Comparison of ENCODE assay signal across 16 cellular contexts in the genomic region with DNA sequence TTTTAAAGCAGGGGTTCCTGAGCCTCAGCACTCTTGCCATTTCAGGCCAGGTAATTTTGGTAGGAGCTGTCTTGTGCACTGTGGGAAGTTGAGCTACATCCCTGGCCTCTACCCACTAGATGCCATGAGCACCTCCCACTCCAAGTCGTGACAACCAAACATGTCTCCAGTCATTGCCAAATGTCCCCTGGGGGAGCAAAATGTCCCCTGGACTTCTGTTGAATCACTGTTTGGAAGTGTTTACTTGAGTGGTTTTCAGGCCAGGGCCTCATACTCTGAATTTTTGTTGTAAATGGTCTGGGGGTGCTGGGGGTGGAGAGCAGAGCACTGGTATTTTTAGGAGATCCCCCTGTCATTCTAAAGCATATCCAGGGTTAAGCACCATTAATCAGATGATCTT. TPM values are rescaled to one million over a fixed set of nuclear protein-coding genes. Genes with fewer than 3 reads are reported as not detected.
DNase-seq lines count a peak whose midpoint lies in the region; ATAC-seq, FAIRE-seq and TF ChIP-seq lines count a peak whose summit lies in the region.
"Had no signal": no experiment of that assay in that cellular context is flagged by ENCODE, and none has a peak within 500 bp of the region (broad histone marks: within the 10 kb centered on the region; RNA-seq: fewer than 3 reads in every experiment).

No MANE protein-coding gene starts in this region.

- TF ChIP-seq CTCF in nephron (IDR thresholded peaks at IDR 0.05; ENCODE audit: unreplicated experiment in 3 of 3), result no peak

- H3K27me3 Mint-ChIP-seq in CD4-positive, CD25-positive, alpha-beta regulatory T cell, result no peaks in the 10 kb centered on the region
- H3K27me3 Mint-ChIP-seq in CD8-positive, alpha-beta memory T cell, result peaks cover 0 to 2% of the 10 kb centered on the region in 2 donors
- no peaks in the 10 kb centered on the region for H3K27me3 Mint-ChIP-seq in activated naive CD8-positive, alpha-beta T cell
- no peaks in the 10 kb centered on the region for H3K27me3 Mint-ChIP-seq in nephron (ENCODE audit: low read depth)

- H3K9me3 ChIP-seq in CD4-positive, CD25-positive, alpha-beta regulatory T cell (ENCODE audit: control insufficient read depth in 2 of 2, low read length in 2 of 2), result no peaks in the 10 kb centered on the region
- H3K9me3 ChIP-seq in CD8-positive, alpha-beta memory T cell (ENCODE audit: low read length), result no peaks in the 10 kb centered on the region
- H3K9me3 ChIP-seq: SJCRH30, transverse colon had no signal

- H3K4me3 Mint-ChIP-seq in CD4-positive, CD25-positive, alpha-beta regulatory T cell, result peak overlapping the region; percentile 4 to 86 (median 56)
- peak overlapping the region in 6 of 7 donors; percentile 36 to 92 (median 84) for H3K4me3 Mint-ChIP-seq in CD8-positive, alpha-beta memory T cell
- H3K4me3 Mint-ChIP-seq in activated naive CD8-positive, alpha-beta T cell, result peak overlapping the region; percentile 17
- H3K4me3 Mint-ChIP-seq in nephron, result peak overlapping the region; percentile 42 to 64 (median 55)

- peak overlapping the region; percentile 81 for H3K4me3 ChIP-seq in CD4-positive, CD25-positive, alpha-beta regulatory T cell (ENCODE audit: low read depth, low read length)
- no peak overlapping the region for H3K4me3 ChIP-seq in CD8-positive, alpha-beta memory T cell (ENCODE audit: low read length)
- H3K4me3 ChIP-seq: hepatocyte, SJCRH30, transverse colon had no signal

- POLR2A ChIA-PET in CD8-positive, alpha-beta memory T cell (lab: Charles Lee), result no interaction called here

- CTCF ChIA-PET in CD8-positive, alpha-beta memory T cell (lab: Charles Lee), result interaction anchor here (1.4 to 1.5 kb wide), 2 partner anchors 31 to 72 kb away, joined by 3 read pairs; no protein-coding TSS in a partner anchor

- H3K36me3 Mint-ChIP-seq in CD4-positive, CD25-positive, alpha-beta regulatory T cell, result no peaks in the 10 kb centered on the region
- peaks cover 0 to 1% (median 0%) of the 10 kb centered on the region in 3 donors for H3K36me3 Mint-ChIP-seq in CD8-positive, alpha-beta memory T cell
- no peaks in the 10 kb centered on the region for H3K36me3 Mint-ChIP-seq in activated naive CD8-positive, alpha-beta T cell
- H3K36me3 Mint-ChIP-seq in nephron (ENCODE audit: low read depth), result no peaks in the 10 kb centered on the region

- H3K27ac Mint-ChIP-seq in CD4-positive, CD25-positive, alpha-beta regulatory T cell, result peak overlapping the region in 2 of 3 donors; percentile 29 to 89
- H3K27ac Mint-ChIP-seq in CD8-positive, alpha-beta memory T cell, result peak overlapping the region; percentile 43 to 89 (median 62)
- peak overlapping the region; percentile 54 for H3K27ac Mint-ChIP-seq in activated naive CD8-positive, alpha-beta T cell
- H3K27ac Mint-ChIP-seq in nephron, result peak overlapping the region in 2 of 3 experiments; percentile 54 to 76

- H3K27me3 ChIP-seq in CD4-positive, CD25-positive, alpha-beta regulatory T cell (ENCODE audit: control insufficient read depth, insufficient read depth, low read length), result no peaks in the 10 kb centered on the region
- no peaks in the 10 kb centered on the region for H3K27me3 ChIP-seq in CD8-positive, alpha-beta memory T cell (ENCODE audit: insufficient read depth, low read length, poor library complexity, severe bottlenecking)
- H3K27me3 ChIP-seq: hepatocyte, SJCRH30, transverse colon had no signal

- H3K9me3 Mint-ChIP-seq in CD4-positive, CD25-positive, alpha-beta regulatory T cell, result no peaks in the 10 kb centered on the region
- no peaks in the 10 kb centered on the region for H3K9me3 Mint-ChIP-seq in CD8-positive, alpha-beta memory T cell
- no peaks in the 10 kb centered on the region for H3K9me3 Mint-ChIP-seq in activated naive CD8-positive, alpha-beta T cell (ENCODE audit: low read depth)
- H3K9me3 Mint-ChIP-seq in nephron, result no peaks in the 10 kb centered on the region

- H3K27ac ChIP-seq in CD4-positive, CD25-positive, alpha-beta regulatory T cell (ENCODE audit: insufficient read depth, low read length, poor library complexity, severe bottlenecking), result no peak overlapping the region
- no peak overlapping the region for H3K27ac ChIP-seq in CD8-positive, alpha-beta memory T cell (ENCODE audit: low read depth, low read length)
- H3K27ac ChIP-seq: hepatocyte, SJCRH30 had no signal

- ATAC-seq in CD4-positive, CD25-positive, alpha-beta regulatory T cell (ENCODE audit: low read depth in 2 of 2), result no peak
- no peak for ATAC-seq in HG02852 (IDR thresholded peaks at IDR 0.05; ENCODE audit: unreplicated experiment)

- peaks cover 23% of the 10 kb centered on the region for H3K4me1 ChIP-seq in CD4-positive, CD25-positive, alpha-beta regulatory T cell (ENCODE audit: control insufficient read depth, insufficient read depth, low read length, poor library complexity, severe bottlenecking)
- H3K4me1 ChIP-seq in CD8-positive, alpha-beta memory T cell (ENCODE audit: insufficient read depth, low read length), result peaks cover 43% of the 10 kb centered on the region
- H3K4me1 ChIP-seq: SJCRH30 had no signal

- no peak for DNase-seq in CD4-positive, CD25-positive, alpha-beta regulatory T cell
- DNase-seq in CD8-positive, alpha-beta memory T cell, result no peak
- DNase-seq in UCSD-AML1 (lab: John Stamatoyannopoulos, UW; ENCODE audit: unreplicated experiment), result no peak
- DNase-seq in frontal cortex (ENCODE audit: low spot score in 2 of 2), result no peak
- DNase-seq: activated CD4-positive, alpha-beta T cell treated with anti-CD3 and anti-CD28 coated beads for 1 hour; activated T-cell treated with anti-CD3 and anti-CD28 coated beads, Interleukin-2, amount 50 U/mL, for 48 hours; NCI-H1930; NCI-H510A; SJCRH30; stimulated activated CD4-positive, alpha-beta T cell treated with anti-CD3 and anti-CD28 coated beads, Interleukin-4, amount 100 ng/mL, for 24 hours; T-helper 9 cell; transverse colon had no signal

- no peak for FAIRE-seq in frontal cortex (lab: Jason Lieb, UNC)

- peaks cover 10 to 59% (median 29%) of the 10 kb centered on the region in 4 donors for H3K4me1 Mint-ChIP-seq in CD4-positive, CD25-positive, alpha-beta regulatory T cell
- peaks cover 55 to 64% (median 60%) of the 10 kb centered on the region in 3 donors for H3K4me1 Mint-ChIP-seq in CD8-positive, alpha-beta memory T cell
- peaks cover 55% of the 10 kb centered on the region for H3K4me1 Mint-ChIP-seq in activated naive CD8-positive, alpha-beta T cell (ENCODE audit: low read depth)
- H3K4me1 Mint-ChIP-seq in nephron, result peaks cover 35% of the 10 kb centered on the region

- H3K36me3 ChIP-seq in CD4-positive, CD25-positive, alpha-beta regulatory T cell (ENCODE audit: control insufficient read depth, insufficient read depth, low read length), result no peaks in the 10 kb centered on the region
- H3K36me3 ChIP-seq in CD8-positive, alpha-beta memory T cell (ENCODE audit: insufficient read depth, low read length), result no peaks in the 10 kb centered on the region
- H3K36me3 ChIP-seq: SJCRH30, transverse colon had no signal

RNA-seq across cellular contexts. Expression of a gene that starts 3.2 kb away (rescaled TPM):
- total RNA-seq in CD4-positive, CD25-positive, alpha-beta regulatory T cell, result 11.3 TPM
- polyA plus RNA-seq in CD4-positive, CD25-positive, alpha-beta regulatory T cell, result 10 to 100 TPM; 29.7 to 33.9 (median 33.4) TPM
- total RNA-seq in CD8-positive, alpha-beta memory T cell, result 10 to 100 TPM; 26.0 to 26.4 TPM
- 48.3 TPM for polyA plus RNA-seq in CD8-positive, alpha-beta memory T cell
- total RNA-seq in frontal cortex, result 7.3 TPM

Comparison
In these comparisons a context has a peak if more than half of its experiments do, and no peak if none do; other contexts are left out.
1. H3K4me3 Mint-ChIP-seq: peak in every context shown above with its lines; median percentile 84 in CD8-positive, alpha-beta memory T cell; 56 in CD4-positive, CD25-positive, alpha-beta regulatory T cell; 55 in nephron; 17 in activated naive CD8-positive, alpha-beta T cell.